9 cellular contexts compared by ENCODE assay signal in genomic region chr20:58179083-58179431, GRCh38. TPM values are rescaled to one million over a fixed set of nuclear protein-coding genes. Genes with fewer than 3 reads are reported as not detected.
DNase-seq lines count a peak whose midpoint lies in the region; ATAC-seq, FAIRE-seq and TF ChIP-seq lines count a peak whose summit lies in the region.
"Had no signal": no experiment of that assay in that cellular context is flagged by ENCODE, and none has a peak within 500 bp of the region (broad histone marks: within the 10 kb centered on the region; RNA-seq: fewer than 3 reads in every experiment).

No MANE protein-coding gene starts in this region.

- ATAC-seq in K562 (peak; percentile 10; the same call in 1 of the 3 replicates), HG03108 (IDR thresholded peaks at IDR 0.05; ENCODE audit: unreplicated experiment) (no peak)

- intact Hi-C loops in K562 (cut with micrococcal nuclease) = loop anchor here (2.0 kb wide), 1 partner anchor 524 kb away; no protein-coding TSS in a partner anchor

- H3K9me3 ChIP-seq in BLaER1 (peaks cover 6% of the 10 kb centered on the region), KOPT-K1 (ENCODE audit: insufficient read depth, low read length, poor library complexity, severe bottlenecking) (peaks cover 4% of the 10 kb centered on the region), K562 (replicated peaks; ENCODE audit: control insufficient read depth, insufficient read depth, low read depth, low read length) (no peaks in the 10 kb centered on the region)

- H3K36me3 ChIP-seq in BLaER1 (no peaks in the 10 kb centered on the region), KOPT-K1 (ENCODE audit: insufficient read depth, low read length) (no peaks in the 10 kb centered on the region), K562 (ENCODE audit: control insufficient read depth, insufficient read depth, low read length) (no peaks in the 10 kb centered on the region)

- no peaks in the 10 kb centered on the region for H3K9me1 ChIP-seq in K562 (ENCODE audit: control insufficient read depth, insufficient read depth, low read length)

- H3K9ac ChIP-seq in BLaER1 (peak overlapping the region; percentile 51; the same call in 1 of the 2 replicates), K562 (ENCODE audit: insufficient read depth in 1 of 2, low read depth in 2 of 2, low read length in 2 of 2) (peak overlapping the region in 1 of 2 experiments; percentile 60; a peak in 1 of 4 replicates)

- 12% methylated on average over 9 of the region's 9 CpGs for WGBS in K562 (ENCODE audit: insufficient coverage, low coverage, missing lambda C conversion rate)

- no peak for TF ChIP-seq EP300 in K562 (IDR thresholded peaks at IDR 0.05; ENCODE audit: low read length)

- peak overlapping the region; percentile 54 for H3K4me3 ChIP-seq in BLaER1
- H3K4me3 ChIP-seq in K562 = no peak overlapping the region

- H3K27ac ChIP-seq in BLaER1 (peak overlapping the region; percentile 57; the same call in 1 of the 2 replicates), KOPT-K1 (ENCODE audit: low read depth, low read length, poor library complexity, severe bottlenecking) (peak overlapping the region; percentile 37), K562 (ENCODE audit: extremely low read depth, low read depth, low read length) (no peak overlapping the region)

- no peaks in the 10 kb centered on the region for H3K27me3 ChIP-seq in BLaER1
- peaks cover 22 to 50% of the 10 kb centered on the region in 2 experiments; a peak in 4 of 5 replicates for H3K27me3 ChIP-seq in K562 (ENCODE audit: control insufficient read depth in 2 of 2, insufficient read depth in 2 of 2, low read length in 2 of 2)

- no peak for TF ChIP-seq RAD21 in K562 (CRISPR knock-in tag; conservative IDR thresholded peaks at IDR 0.05 in 1 of 2, IDR thresholded peaks at IDR 0.05 in 1 of 2)

- TF ChIP-seq CTCF in K562 (IDR thresholded peaks at IDR 0.05 in 2 of 3, conservative IDR thresholded peaks at IDR 0.05 in 1 of 3; ENCODE audit: insufficient read depth in 2 of 3, low read depth in 1 of 3, low read length in 3 of 3) (no peak), nephron (IDR thresholded peaks at IDR 0.05; ENCODE audit: unreplicated experiment in 3 of 3) (no peak)

- in situ Hi-C loops in K562 (cut with MboI) = no loop called here

- peak overlapping the region; percentile 67 to 70 (median 67) for H3K4me3 Mint-ChIP-seq in nephron

- H3K4me1 ChIP-seq in BLaER1 = peaks cover 51% of the 10 kb centered on the region
- peaks cover 0 to 9% of the 10 kb centered on the region in 2 experiments; a peak in 3 of 5 replicates for H3K4me1 ChIP-seq in K562 (replicated peaks in 1 of 2; ENCODE audit: control insufficient read depth in 2 of 2, insufficient read depth in 2 of 2, low read length in 2 of 2)

- no TSS peak for BruUV-seq in K562 (replicated peaks; lab: Mats Ljungman, UMichigan)

- H3K9me3 Mint-ChIP-seq in nephron = no peaks in the 10 kb centered on the region

- peaks cover 47% of the 10 kb centered on the region for H3K4me1 Mint-ChIP-seq in nephron

- H3K36me3 Mint-ChIP-seq in nephron (ENCODE audit: low read depth) = no peaks in the 10 kb centered on the region

- H2AFZ ChIP-seq in K562 (ENCODE audit: low read depth, low read length) = peak overlapping the region; percentile 85

- FAIRE-seq in K562 (lab: Jason Lieb, UNC) = no peak
- no peak for FAIRE-seq in frontal cortex (lab: Jason Lieb, UNC)
- FAIRE-seq: bronchial epithelial cell had no signal

- no peaks in the 10 kb centered on the region for H3K79me2 ChIP-seq in K562 (ENCODE audit: control insufficient read depth, insufficient read depth, low read length)

- CTCF ChIA-PET in K562 (lab: Yijun Ruan, JAX; ENCODE audit: low intra/inter-chr PET ratio) = interaction anchor here (0.6 to 2.5 kb wide), 5 partner anchors 31 to 1058 kb away, joined by 3 to 15 read pairs (median 7); no protein-coding TSS in a partner anchor

- no peak for TF ChIP-seq POLR2A in K562 (conservative IDR thresholded peaks at IDR 0.05)

- H3K4me2 ChIP-seq in BLaER1 (peak overlapping the region; percentile 82), K562 (ENCODE audit: insufficient read depth, low read length) (peak overlapping the region; percentile 66)

- DNase-seq in K562 (ENCODE audit: extremely low read depth in 1 of 4, low spot score in 3 of 4) (no peak), HCEC 1CT (no peak), SIG-M5 treated with dmso at 0.1 percent for 504 hours (lab: John Stamatoyannopoulos, UW; ENCODE audit: unreplicated experiment) (no peak), frontal cortex (ENCODE audit: low spot score in 2 of 2) (no peak)

- H3K27me3 Mint-ChIP-seq in nephron (ENCODE audit: low read depth) = peaks cover 18% of the 10 kb centered on the region

- H4K20me1 ChIP-seq in BLaER1 (no peaks in the 10 kb centered on the region), K562 (replicated peaks; ENCODE audit: control insufficient read depth, insufficient read depth, low read length) (peaks cover 11% of the 10 kb centered on the region)

- peak overlapping the region; percentile 75 to 96 (median 95) for H3K27ac Mint-ChIP-seq in nephron

- POLR2A ChIA-PET in K562 (lab: Yijun Ruan, JAX) = no interaction called here

TF ChIP-seq in K562, 482 proteins besides CTCF, POLR2A, EP300 and RAD21 (continues in another document):
- TF ChIP-seq ZNF184 (CRISPR knock-in tag; IDR thresholded peaks at IDR 0.05) (no peak), NCOA2 (IDR thresholded peaks at IDR 0.05; ENCODE audit: partially characterized antibody in 2 of 2) (no peak), KAT8 (IDR thresholded peaks at IDR 0.05; ENCODE audit: low read depth) (no peak), ZBTB7A (IDR thresholded peaks at IDR 0.05; ENCODE audit: borderline replicate concordance, control insufficient read depth, low read depth, low read length) (no peak), DDX20 (tag; IDR thresholded peaks at IDR 0.05; ENCODE audit: low read depth) (no peak), ZNF79 (CRISPR knock-in tag; IDR thresholded peaks at IDR 0.05; ENCODE audit: low read depth) (no peak), PTRF (tag; IDR thresholded peaks at IDR 0.05) (no peak), FOXJ2 (tag; IDR thresholded peaks at IDR 0.05) (no peak), ZNF316 (IDR thresholded peaks at IDR 0.05) (no peak), RNF219 (CRISPR knock-in tag; IDR thresholded peaks at IDR 0.05) (no peak)

RNA-seq across cellular contexts. Expression of gene ANKRD60, which starts 49.4 kb away (rescaled TPM):
- not detected in 2 replicates for total RNA-seq in K562 (2011; cell fraction: chromatin; rRNA removed; ENCODE audit: low replicate concordance)
- not detected in 2 replicates for total RNA-seq in K562 (2011; cell fraction: nucleolus; rRNA removed)
- not detected in 2 replicates for total RNA-seq in K562 (2011; cell fraction: nucleoplasm; rRNA removed)
- total RNA-seq in K562 (2014; rRNA removed) (not detected in 2 replicates), K562 (2014; rRNA removed; fragmentation: Illumina TruSeq; extraction: Trizol) (not detected in 2 replicates), K562 (2015; rRNA removed; fragmentation: Illumina TruSeq; extraction: Trizol) (not detected in 2 replicates), K562 (2021) (not detected in 2 replicates), frontal cortex (not detected)
- polyA plus RNA-seq in K562 (2011; rRNA removed) (not detected in 2 replicates), K562 (2014; fragmentation: Illumina TruSeq; extraction: Trizol) (not detected in 2 replicates), K562 (2014; fragmentation: Nextera tagmentation; extraction: Ambion mirVana) (not detected), K562 (2014; rRNA removed) (not detected in 2 replicates)
- polyA plus RNA-seq in K562 (2011; cell fraction: cytosol; rRNA removed) = not detected in 2 replicates
- polyA plus RNA-seq in K562 (2011; cell fraction: nucleus; rRNA removed) = not detected in 2 replicates
- polyA plus RNA-seq in K562 (2012) = not detected in 2 replicates
- not detected in 2 replicates for polyA minus RNA-seq in K562 (2011; rRNA and poly(A)+ RNA removed)
- polyA minus RNA-seq in K562 (2011; cell fraction: cytosol; rRNA and poly(A)+ RNA removed) = not detected in 2 replicates
- not detected in 2 replicates for polyA minus RNA-seq in K562 (2011; cell fraction: nucleus; rRNA and poly(A)+ RNA removed)
- total RNA-seq: bronchial epithelial cell had no signal
